ENCODE assay signal across 8 cellular contexts in genomic region chr18:5628512-5629255, GRCh38.
DNase-seq lines count a peak whose midpoint lies in the region; ATAC-seq, FAIRE-seq and TF ChIP-seq lines count a peak whose summit lies in the region.

No MANE protein-coding gene starts in this region.

- H3K79me2 ChIP-seq in MM.1S (ENCODE audit: low read length) (no peaks in the 10 kb centered on the region), GM12878 (ENCODE audit: control insufficient read depth, insufficient read depth, low read length) (no peaks in the 10 kb centered on the region)

- peak overlapping the region; percentile 91 for H2AFZ ChIP-seq in MM.1S (ENCODE audit: low read length)
- H2AFZ ChIP-seq in GM12878 (ENCODE audit: control insufficient read depth, low read depth, low read length) = no peak overlapping the region

- H3K9ac ChIP-seq in MM.1S (ENCODE audit: low read length) (peak overlapping the region; percentile 49; the same call in 1 of the 2 replicates), GM12878 (ENCODE audit: control insufficient read depth, insufficient read depth, low read length) (no peak overlapping the region), iPS-18a (ENCODE audit: low read length) (no peak overlapping the region)

- ATAC-seq in GM12878 (no peak), sciatic nerve (peak; percentile 31), GM21737 (IDR thresholded peaks at IDR 0.05; ENCODE audit: unreplicated experiment) (no peak), GM21528 (IDR thresholded peaks at IDR 0.05; ENCODE audit: low FRiP score, unreplicated experiment) (no peak)

- H3K27ac ChIP-seq in MM.1S (ENCODE audit: low read length) = no peak overlapping the region
- no peak overlapping the region for H3K27ac ChIP-seq in GM12878 (ENCODE audit: control insufficient read depth, insufficient read depth)
- H3K27ac ChIP-seq in iPS-18a (ENCODE audit: low read length) = no peak overlapping the region

- WGBS in GM12878 (ENCODE audit: insufficient coverage, insufficient replicate concordance, low lambda C conversion rate, missing lambda C conversion rate) = 9% methylated on average over 82 of the region's 90 CpGs

- H3F3A ChIP-seq in MM.1S (ENCODE audit: insufficient read depth, low read length) = no peaks in the 10 kb centered on the region

- no peak for TF ChIP-seq POLR2A in GM12878 (IDR thresholded peaks at IDR 0.05; ENCODE audit: low read depth, low read length)

- RAD21 ChIA-PET in GM12878 (lab: Charles Lee; ENCODE audit: unreplicated experiment) = no interaction called here

- no peaks in the 10 kb centered on the region for H4K20me1 ChIP-seq in MM.1S (ENCODE audit: insufficient read depth, low read length)
- H4K20me1 ChIP-seq in GM12878 (ENCODE audit: control insufficient read depth, insufficient read depth) = no peaks in the 10 kb centered on the region

- H3K4me3 ChIP-seq in MM.1S (ENCODE audit: low read length) (peak overlapping the region; percentile 78), GM12878 (no peak overlapping the region; the same call in 1 of the 2 replicates), iPS-18a (ENCODE audit: low read length) (peak overlapping the region; percentile 60)

- SMC1A ChIA-PET in GM12878 (lab: Charles Lee; ENCODE audit: uncharacterized antibody, unreplicated experiment) = no interaction called here

- DNase-seq in G401 (ENCODE audit: low spot score) = peak; percentile 60
- DNase-seq in MM.1S = peak; percentile 29
- DNase-seq in GM12878 (ENCODE audit: low read depth, low spot score) = no peak
- peak; percentile 65 for DNase-seq in sciatic nerve (ENCODE audit: low spot score)
- no peak for DNase-seq in GM19240 (ENCODE audit: insufficient read length, low spot score)

- H3K9me3 ChIP-seq in MM.1S (replicated peaks; ENCODE audit: insufficient read depth, low read length) (no peaks in the 10 kb centered on the region), GM12878 (replicated peaks; ENCODE audit: control insufficient read depth, insufficient read depth, low read length) (no peaks in the 10 kb centered on the region), iPS-18a (ENCODE audit: control insufficient read depth, low read depth, low read length) (no peaks in the 10 kb centered on the region)

- H3K27me3 ChIP-seq in MM.1S (replicated peaks; ENCODE audit: insufficient read depth, low read length) = no peaks in the 10 kb centered on the region
- peaks cover 4 to 16% of the 10 kb centered on the region in 2 experiments for H3K27me3 ChIP-seq in GM12878 (replicated peaks in 1 of 2; ENCODE audit: control insufficient read depth in 2 of 2, insufficient read depth in 2 of 2, low read length in 1 of 2)
- peaks cover 70% of the 10 kb centered on the region for H3K27me3 ChIP-seq in iPS-18a (ENCODE audit: control insufficient read depth, insufficient read depth, low read length)

- in situ Hi-C loops in G401 (cut with HindIII; ENCODE audit: low sequenced_read_pairs) (no loop called here), GM12878 (cut with MboI) (no loop called here)

- CTCF ChIA-PET in GM12878 (lab: Yijun Ruan, JAX) = no interaction called here

- H3K9me2 ChIP-seq in MM.1S (replicated peaks; ENCODE audit: insufficient read depth, low read length) = no peaks in the 10 kb centered on the region

- intact Hi-C loops in GM12878 (cut with micrococcal nuclease; ENCODE audit: unreplicated experiment) (no loop called here), sciatic nerve (cut with DNase I) (no loop called here)

- H3K4me2 ChIP-seq in MM.1S (ENCODE audit: low read depth, low read length) (peak overlapping the region; percentile 95), GM12878 (ENCODE audit: control insufficient read depth, insufficient read depth) (peak overlapping the region; percentile 65)

- TF ChIP-seq EP300 in GM12878 (IDR thresholded peaks at IDR 0.05; ENCODE audit: borderline replicate concordance in 1 of 2, control insufficient read depth in 1 of 2, low read depth in 2 of 2, low read length in 2 of 2) = no peak

- no peak for TF ChIP-seq CTCF in MM.1S (IDR thresholded peaks at IDR 0.05; ENCODE audit: low read length)
- TF ChIP-seq CTCF in GM12878 (IDR thresholded peaks at IDR 0.05 in 2 of 3, conservative IDR thresholded peaks at IDR 0.05 in 1 of 3; ENCODE audit: control insufficient read depth in 2 of 3, extremely low read depth in 1 of 3, insufficient read depth in 1 of 3, low read depth in 3 of 3, low read length in 3 of 3) = no peak

- no TSS peak for BruUV-seq in GM12878 (replicated peaks; lab: Mats Ljungman, UMichigan)

- POLR2A ChIA-PET in GM12878 (lab: Charles Lee) = no interaction called here

- H3K4me1 ChIP-seq in MM.1S (ENCODE audit: low read length) (no peaks in the 10 kb centered on the region), GM12878 (ENCODE audit: control insufficient read depth, insufficient read depth, low read length) (no peaks in the 10 kb centered on the region), iPS-18a (ENCODE audit: control insufficient read depth, low read depth, low read length) (peaks cover 28% of the 10 kb centered on the region)

- no peak for FAIRE-seq in GM12878 (lab: Jason Lieb, UNC)

- H3K36me3 ChIP-seq in MM.1S (replicated peaks; ENCODE audit: insufficient read depth, low read length) = no peaks in the 10 kb centered on the region
- H3K36me3 ChIP-seq in GM12878 (ENCODE audit: control insufficient read depth in 2 of 2, insufficient read depth in 2 of 2, low read length in 1 of 2) = no peaks in the 10 kb centered on the region
- H3K36me3 ChIP-seq in iPS-18a (ENCODE audit: control insufficient read depth, low read depth, low read length) = no peaks in the 10 kb centered on the region

- no peak for TF ChIP-seq RAD21 in GM12878 (IDR thresholded peaks at IDR 0.05; ENCODE audit: insufficient read depth, low read depth, low read length)

TF ChIP-seq in GM12878, 131 proteins besides CTCF, POLR2A, EP300 and RAD21:
- TF ChIP-seq TCF7 (IDR thresholded peaks at IDR 0.05; ENCODE audit: borderline replicate concordance) (no peak), IKZF2 (IDR thresholded peaks at IDR 0.05) (no peak), BCLAF1 (IDR thresholded peaks at IDR 0.05) (no peak), CBX5 (IDR thresholded peaks at IDR 0.05; ENCODE audit: low read depth) (no peak)

Comparison
In these comparisons a context has a peak if more than half of its experiments do, and no peak if none do; other contexts are left out.
1. DNase-seq: peak in G401 (single experiment), MM.1S (single experiment) and sciatic nerve (single experiment); none in GM12878 (single experiment) and GM19240 (single experiment).